Comparison of ENCODE assay signal across 8 cellular contexts in genomic region chr5:57221049-57221568, GRCh38. TPM values are rescaled to one million over a fixed set of nuclear protein-coding genes. Genes with fewer than 3 reads are reported as not detected.
DNase-seq lines count a peak whose midpoint lies in the region; ATAC-seq and TF ChIP-seq lines count a peak whose summit lies in the region.

No MANE protein-coding gene starts in this region.

- H3K27me3 ChIP-seq in adrenal gland (no peaks in the 10 kb centered on the region), left ventricle myocardium inferior (ENCODE audit: low read depth) (no peaks in the 10 kb centered on the region)

- CTCF ChIA-PET in HEK293T (lab: Yijun Ruan, JAX): no interaction called here

- WGBS in adrenal gland, 4 donors: 57 to 76% (median 72%) methylated on average over 2 of the region's 2 CpGs

- H3K27ac ChIP-seq in adrenal gland (no peak overlapping the region), left ventricle myocardium inferior (replicated peaks) (no peak overlapping the region)

- intact Hi-C loops in adrenal gland (cut with DNase I) (loop anchor here in 1 of 2 donors (10.0 kb wide), 2 partner anchors 266 to 316 kb away; partner anchors contain the start of genes MIER3 and SETD9), left ventricle myocardium inferior (cut with micrococcal nuclease) (loop anchor here (10.0 kb wide), 1 partner anchor 316 kb away; the partner anchor contains the start of gene SETD9), sciatic nerve (cut with DNase I) (no loop called here)

- no peak for TF ChIP-seq POLR2A in adrenal gland (IDR thresholded peaks at IDR 0.05)

- H3K4me3 ChIP-seq in adrenal gland (no peak overlapping the region), left ventricle myocardium inferior (no peak overlapping the region)

- H3K9me3 ChIP-seq in adrenal gland (replicated peaks in 1 of 3): no peaks in the 10 kb centered on the region
- H3K9me3 ChIP-seq in left ventricle myocardium inferior (replicated peaks): no peaks in the 10 kb centered on the region

- DNase-seq in SKM-1 treated with dmso at 0.1 percent for 144 hours (lab: John Stamatoyannopoulos, UW; ENCODE audit: unreplicated experiment): peak; percentile 36
- DNase-seq in SKM-1 (lab: John Stamatoyannopoulos, UW; ENCODE audit: unreplicated experiment): no peak
- peak; percentile 37 for DNase-seq in HEK293T (ENCODE audit: extremely low spot score)
- DNase-seq in NCI-H446 treated with DMSO at 0.1 percent for 48 hours (lab: John Stamatoyannopoulos, UW): peak; percentile 18
- no peak for DNase-seq in adrenal gland
- DNase-seq in left ventricle myocardium inferior: no peak
- DNase-seq in sciatic nerve (ENCODE audit: low spot score): no peak

- H3K36me3 ChIP-seq in adrenal gland (replicated peaks in 1 of 2) (no peaks in the 10 kb centered on the region), left ventricle myocardium inferior (no peaks in the 10 kb centered on the region)

- POLR2A ChIA-PET in HEK293T (lab: Yijun Ruan, JAX): no interaction called here

- H3K4me1 ChIP-seq in adrenal gland (replicated peaks in 1 of 2): peaks cover 0 to 34% of the 10 kb centered on the region in 2 donors
- peaks cover 18% of the 10 kb centered on the region for H3K4me1 ChIP-seq in left ventricle myocardium inferior

- TF ChIP-seq CTCF in adrenal gland (IDR thresholded peaks at IDR 0.05) (peak; percentile 82 to 98 (median 96)), left ventricle myocardium inferior (IDR thresholded peaks at IDR 0.05; ENCODE audit: borderline replicate concordance) (peak; percentile 97)

- ATAC-seq in sciatic nerve (peak; percentile 74), GM18519 (IDR thresholded peaks at IDR 0.05; ENCODE audit: low FRiP score, unreplicated experiment) (no peak)

TF ChIP-seq in HEK293T, 16 proteins besides CTCF, POLR2A, EP300 and RAD21:
- no peak for TF ChIP-seq ZNF384 (IDR thresholded peaks at IDR 0.05)
- no peak for TF ChIP-seq FOXK2 (IDR thresholded peaks at IDR 0.05)
- no peak for TF ChIP-seq NFRKB (IDR thresholded peaks at IDR 0.05)
- no peak for TF ChIP-seq HDGF (IDR thresholded peaks at IDR 0.05; ENCODE audit: borderline replicate concordance)
- TF ChIP-seq SP1 (IDR thresholded peaks at IDR 0.05): no peak
- no peak for TF ChIP-seq ARNT (IDR thresholded peaks at IDR 0.05)
- TF ChIP-seq BHLHE40 (IDR thresholded peaks at IDR 0.05; ENCODE audit: borderline replicate concordance): no peak
- no peak for TF ChIP-seq ELF4 (IDR thresholded peaks at IDR 0.05)
- no peak for TF ChIP-seq FOXM1 (IDR thresholded peaks at IDR 0.05; ENCODE audit: borderline replicate concordance)
- TF ChIP-seq CTBP1 (IDR thresholded peaks at IDR 0.05; ENCODE audit: borderline replicate concordance): no peak
- no peak for TF ChIP-seq FOXA1 (IDR thresholded peaks at IDR 0.05)

RNA-seq across cellular contexts. Expression of gene GPBP1, which starts 47.2 kb away (rescaled TPM):
- 100 to 1,000 TPM in 1 of 8 donors, 10 to 100 TPM in 7; 38.7 to 103 (median 74.8) TPM for total RNA-seq in adrenal gland
- 100 to 1,000 TPM in 1 of 3 donors, 10 to 100 TPM in 2; 60.9 to 115 (median 92.6) TPM for polyA plus RNA-seq in adrenal gland
- total RNA-seq in left ventricle myocardium inferior: 47.4 TPM
- 102 TPM for total RNA-seq in sciatic nerve

Comparison
In these comparisons a context has a peak if more than half of its experiments do, and no peak if none do; other contexts are left out.
1. DNase-seq: peak in SKM-1 treated with dmso at 0.1 percent for 144 hours (single experiment), HEK293T (single experiment) and NCI-H446 treated with DMSO at 0.1 percent for 48 hours (single experiment); none in SKM-1 (single experiment), adrenal gland (0 of 7), left ventricle myocardium inferior (single experiment) and sciatic nerve (single experiment).